Comparison of ENCODE assay signal across 22 cellular contexts in genomic region chr6:151012321-151013294, GRCh38.
DNase-seq lines count a peak whose midpoint lies in the region; ATAC-seq and TF ChIP-seq lines count a peak whose summit lies in the region.
"Had no signal": no experiment of that assay in that cellular context is flagged by ENCODE, and none has a peak within 500 bp of the region (broad histone marks: within the 10 kb centered on the region; RNA-seq: fewer than 3 reads in every experiment).

No MANE protein-coding gene starts in this region.

- H3K27ac Mint-ChIP-seq in endothelial cell (ENCODE audit: unreplicated experiment) (no peak overlapping the region), nephron progenitor cell (no peak overlapping the region)
- H3K27ac Mint-ChIP-seq: activated naive CD4-positive, alpha-beta T cell treated with anti-CD3 and anti-CD28 coated beads, Interleukin-2, amount 50 U/mL, for 72 hours had no signal

- H2AFZ ChIP-seq in osteoblast (ENCODE audit: low read length), result no peak overlapping the region

- ATAC-seq in HG02938 (IDR thresholded peaks at IDR 0.05; ENCODE audit: unreplicated experiment), result no peak
- ATAC-seq in HG03521 (IDR thresholded peaks at IDR 0.05; ENCODE audit: unreplicated experiment), result no peak
- ATAC-seq: activated naive CD4-positive, alpha-beta T cell treated with anti-CD3 and anti-CD28 coated beads, Interleukin-2, amount 50 U/mL, for 72 hours had no signal

- DNase-seq in ELR (ENCODE audit: low read depth), result peak; percentile 43
- DNase-seq in SK-MEL-5 (ENCODE audit: low read depth, low spot score), result peak; percentile 11
- no peak for DNase-seq in endothelial cell (ENCODE audit: low spot score)
- DNase-seq in osteoblast (ENCODE audit: insufficient read length, low spot score, missing footprints), result no peak
- DNase-seq in nephron progenitor cell, result no peak
- no peak for DNase-seq in DMS114 treated with DMSO at 0.1 percent for 48 hours (lab: John Stamatoyannopoulos, UW; ENCODE audit: unreplicated experiment)
- DNase-seq: activated CD4-positive, CD25-positive, alpha-beta regulatory T cell treated with anti-CD3 and anti-CD28 coated beads, Interleukin-2, amount 50 U/mL, for 72 hours; Caco-2; kidney glomerular epithelial cell; NCI-H1417 treated with DMSO at 0.1 percent for 48 hours; NCI-H2107; NCI-H524; small intestine; stimulated activated CD4-positive, alpha-beta T cell treated with anti-CD3 and anti-CD28 coated beads, Interleukin-2, amount 100 ng/mL, for 48 hours; stomach; T-helper 9 cell; upper lobe of left lung had no signal

- H3K27me3 Mint-ChIP-seq in endothelial cell (ENCODE audit: unreplicated experiment) (no peaks in the 10 kb centered on the region), nephron progenitor cell (ENCODE audit: low read depth, poor library complexity) (no peaks in the 10 kb centered on the region)

- peaks cover 12% of the 10 kb centered on the region for H3K4me1 ChIP-seq in osteoblast (ENCODE audit: insufficient read depth, low read length)
- H3K4me1 ChIP-seq: Caco-2 had no signal

- no peaks in the 10 kb centered on the region for H3K9me3 Mint-ChIP-seq in endothelial cell (ENCODE audit: unreplicated experiment)
- H3K9me3 Mint-ChIP-seq in nephron progenitor cell, result no peaks in the 10 kb centered on the region
- H3K9me3 Mint-ChIP-seq: activated naive CD4-positive, alpha-beta T cell treated with anti-CD3 and anti-CD28 coated beads, Interleukin-2, amount 50 U/mL, for 72 hours had no signal

- H3K4me3 ChIP-seq in osteoblast (ENCODE audit: insufficient read depth, low read length), result no peak overlapping the region
- H3K4me3 ChIP-seq: coronary artery, stomach, upper lobe of left lung had no signal

- H3K27ac ChIP-seq in osteoblast (ENCODE audit: low read depth, low read length), result peak overlapping the region; percentile 76
- H3K27ac ChIP-seq: RWPE1, stomach, upper lobe of left lung had no signal

- H3K4me1 Mint-ChIP-seq in endothelial cell (ENCODE audit: unreplicated experiment), result no peaks in the 10 kb centered on the region
- H3K4me1 Mint-ChIP-seq in nephron progenitor cell, result peaks cover 14% of the 10 kb centered on the region

- TF ChIP-seq CTCF in endothelial cell (IDR thresholded peaks at IDR 0.05; ENCODE audit: unreplicated experiment) (no peak), osteoblast (IDR thresholded peaks at IDR 0.05; ENCODE audit: extremely low read depth, low read depth, low read length) (no peak), nephron progenitor cell (IDR thresholded peaks at IDR 0.05) (no peak)

- H3K4me3 Mint-ChIP-seq in endothelial cell (ENCODE audit: unreplicated experiment) (peak overlapping the region; percentile 8), nephron progenitor cell (no peak overlapping the region)

- no peaks in the 10 kb centered on the region for H3K9me3 ChIP-seq in osteoblast (ENCODE audit: low read depth, low read length)
- H3K9me3 ChIP-seq: Caco-2, stomach, upper lobe of left lung had no signal

- peak overlapping the region; percentile 6 for H3K4me2 ChIP-seq in osteoblast (ENCODE audit: insufficient read depth, low read length)

- no peaks in the 10 kb centered on the region for H4K20me1 ChIP-seq in osteoblast (ENCODE audit: insufficient read depth, low read length)

- peaks cover 7% of the 10 kb centered on the region for H3K36me3 Mint-ChIP-seq in endothelial cell (ENCODE audit: low read depth, unreplicated experiment)
- peaks cover 26% of the 10 kb centered on the region for H3K36me3 Mint-ChIP-seq in nephron progenitor cell (ENCODE audit: low read depth)

- in situ Hi-C loops in SK-MEL-5 (cut with HindIII; ENCODE audit: low pct_unique_long_range_greater_than_20kb, low sequenced_read_pairs), result loop anchor here (25.0 kb wide), 1 partner anchor 300 kb away; no protein-coding TSS in a partner anchor

- no peaks in the 10 kb centered on the region for H3K27me3 ChIP-seq in osteoblast (ENCODE audit: insufficient read depth, low read length)
- H3K27me3 ChIP-seq: stomach, upper lobe of left lung had no signal

- H3K36me3 ChIP-seq in osteoblast (ENCODE audit: insufficient read depth, low read length), result peaks cover 31% of the 10 kb centered on the region

- H3K79me2 ChIP-seq in osteoblast (ENCODE audit: insufficient read depth, low read length), result no peaks in the 10 kb centered on the region

Comparison
In these comparisons a context has a peak if more than half of its experiments do, and no peak if none do; other contexts are left out.
1. DNase-seq: peak in ELR (single experiment) and SK-MEL-5 (single experiment); none in endothelial cell (single experiment), osteoblast (single experiment), nephron progenitor cell (single experiment) and DMS114 treated with DMSO at 0.1 percent for 48 hours (single experiment).